Comparison of ENCODE assay signal across 15 cellular contexts in genomic region chr7:7920056-7920455, GRCh38. TPM values are rescaled to one million over a fixed set of nuclear protein-coding genes. Genes with fewer than 3 reads are reported as not detected.
DNase-seq lines count a peak whose midpoint lies in the region; ATAC-seq and TF ChIP-seq lines count a peak whose summit lies in the region.
"Had no signal": no experiment of that assay in that cellular context is flagged by ENCODE, and none has a peak within 500 bp of the region (broad histone marks: within the 10 kb centered on the region; RNA-seq: fewer than 3 reads in every experiment).

No MANE protein-coding gene starts in this region.

- intact Hi-C loops in activated B cell treated with CpG ODN at 0.5 μM for 24 hours (cut with micrococcal nuclease), result loop anchor here (1.0 to 2.0 kb wide), 4 partner anchors 25 to 157 kb away; partner anchors contain the start of gene GLCCI1

- H3K27me3 Mint-ChIP-seq in CD8-positive, alpha-beta memory T cell, result no peaks in the 10 kb centered on the region
- H3K27me3 Mint-ChIP-seq in activated B cell treated with CpG ODN at 0.5 μM for 24 hours, result no peaks in the 10 kb centered on the region
- H3K27me3 Mint-ChIP-seq: activated naive CD8-positive, alpha-beta T cell had no signal

- DNase-seq in CD8-positive, alpha-beta memory T cell, result no peak
- DNase-seq in HT-29 (ENCODE audit: low spot score) (peak; percentile 41), activated B cell treated with CpG ODN at 0.5 μM for 24 hours (no peak), NCI-H2196 (lab: John Stamatoyannopoulos, UW; ENCODE audit: unreplicated experiment) (no peak), NCI-H524 treated with DMSO at 0.1 percent for 48 hours (lab: John Stamatoyannopoulos, UW) (no peak), GF-D8 (lab: John Stamatoyannopoulos, UW) (no peak)
- DNase-seq: C1 segment of cervical spinal cord, NCI-H2107, NCI-H510A treated with DMSO at 0.1 percent for 48 hours, nucleus accumbens had no signal

- TF ChIP-seq CTCF in activated B cell treated with CpG ODN at 0.5 μM for 24 hours (IDR thresholded peaks at IDR 0.05), result no peak

- H3K27me3 ChIP-seq in CD8-positive, alpha-beta memory T cell (ENCODE audit: insufficient read depth, low read length, poor library complexity, severe bottlenecking), result no peaks in the 10 kb centered on the region
- H3K27me3 ChIP-seq in mucosa of rectum (ENCODE audit: control insufficient read depth in 2 of 2, insufficient read depth in 2 of 2, low read length in 2 of 2), result no peaks in the 10 kb centered on the region
- H3K27me3 ChIP-seq: right atrium auricular region, suprapubic skin had no signal

- H3K27ac Mint-ChIP-seq in CD8-positive, alpha-beta memory T cell, result peak overlapping the region in 1 of 8 donors; percentile 53
- peak overlapping the region; percentile 91 for H3K27ac Mint-ChIP-seq in activated B cell treated with CpG ODN at 0.5 μM for 24 hours
- H3K27ac Mint-ChIP-seq: activated naive CD8-positive, alpha-beta T cell had no signal

- no peak overlapping the region for H3K9ac ChIP-seq in mucosa of rectum (ENCODE audit: low read depth in 1 of 2, low read length in 2 of 2)

- ATAC-seq in activated B cell treated with CpG ODN at 0.5 μM for 24 hours (ENCODE audit: low read depth), result peak; percentile 5
- ATAC-seq in HG02571 (IDR thresholded peaks at IDR 0.05; ENCODE audit: unreplicated experiment), result no peak

- no peak overlapping the region for H3K4me3 ChIP-seq in CD8-positive, alpha-beta memory T cell (ENCODE audit: low read length)
- peak overlapping the region; percentile 53 to 70 for H3K4me3 ChIP-seq in mucosa of rectum (ENCODE audit: low read length in 2 of 2)
- H3K4me3 ChIP-seq: right atrium auricular region, suprapubic skin had no signal

- H3K27ac ChIP-seq in CD8-positive, alpha-beta memory T cell (ENCODE audit: low read depth, low read length), result no peak overlapping the region
- peak overlapping the region; percentile 63 to 74 for H3K27ac ChIP-seq in mucosa of rectum (ENCODE audit: low read depth in 2 of 2, low read length in 2 of 2)
- H3K27ac ChIP-seq: right atrium auricular region, suprapubic skin had no signal

- H3K36me3 Mint-ChIP-seq in CD8-positive, alpha-beta memory T cell, result peaks cover 0 to 10% (median 4%) of the 10 kb centered on the region in 3 donors
- H3K36me3 Mint-ChIP-seq in activated B cell treated with CpG ODN at 0.5 μM for 24 hours (ENCODE audit: low read depth), result no peaks in the 10 kb centered on the region

- H3K9me3 Mint-ChIP-seq in CD8-positive, alpha-beta memory T cell, result no peaks in the 10 kb centered on the region
- no peaks in the 10 kb centered on the region for H3K9me3 Mint-ChIP-seq in activated B cell treated with CpG ODN at 0.5 μM for 24 hours

- peak overlapping the region in 4 of 7 donors; percentile 83 to 85 (median 84) for H3K4me3 Mint-ChIP-seq in CD8-positive, alpha-beta memory T cell
- peak overlapping the region; percentile 69 for H3K4me3 Mint-ChIP-seq in activated B cell treated with CpG ODN at 0.5 μM for 24 hours
- H3K4me3 Mint-ChIP-seq: activated naive CD8-positive, alpha-beta T cell had no signal

- peaks cover 29 to 54% (median 49%) of the 10 kb centered on the region in 3 donors for H3K4me1 Mint-ChIP-seq in CD8-positive, alpha-beta memory T cell
- H3K4me1 Mint-ChIP-seq in activated B cell treated with CpG ODN at 0.5 μM for 24 hours, result peaks cover 62% of the 10 kb centered on the region

- CTCF ChIA-PET in CD8-positive, alpha-beta memory T cell (lab: Charles Lee), result interaction anchor here (0.9 to 1.6 kb wide), 2 partner anchors 24 to 48 kb away, joined by 3 to 5 read pairs; no protein-coding TSS in a partner anchor
- CTCF ChIA-PET in activated B cell treated with CpG ODN at 0.5 μM for 24 hours (lab: Charles Lee), result interaction anchor here (0.6 to 1.8 kb wide), 4 partner anchors 24 to 159 kb away, joined by 3 to 6 read pairs (median 4); no protein-coding TSS in a partner anchor

- H3K9me3 ChIP-seq in CD8-positive, alpha-beta memory T cell (ENCODE audit: low read length), result no peaks in the 10 kb centered on the region
- H3K9me3 ChIP-seq in mucosa of rectum (ENCODE audit: control insufficient read depth in 2 of 2, low read length in 2 of 2), result no peaks in the 10 kb centered on the region
- H3K9me3 ChIP-seq: right atrium auricular region, suprapubic skin had no signal

- H3K36me3 ChIP-seq in CD8-positive, alpha-beta memory T cell (ENCODE audit: insufficient read depth, low read length), result no peaks in the 10 kb centered on the region
- no peaks in the 10 kb centered on the region for H3K36me3 ChIP-seq in mucosa of rectum (ENCODE audit: control insufficient read depth in 2 of 2, insufficient read depth in 2 of 2, low read length in 2 of 2)
- H3K36me3 ChIP-seq: right atrium auricular region, suprapubic skin had no signal

- POLR2A ChIA-PET in CD8-positive, alpha-beta memory T cell (lab: Charles Lee), result no interaction called here
- POLR2A ChIA-PET in activated B cell treated with CpG ODN at 0.5 μM for 24 hours (lab: Charles Lee), result interaction anchor here (0.5 to 2.3 kb wide), 10 partner anchors 25 to 352 kb away, joined by 3 to 19 read pairs (median 5); partner anchors contain the start of genes GLCCI1 and UMAD1

- H3K4me1 ChIP-seq in CD8-positive, alpha-beta memory T cell (ENCODE audit: insufficient read depth, low read length), result no peaks in the 10 kb centered on the region
- H3K4me1 ChIP-seq in mucosa of rectum (ENCODE audit: control insufficient read depth in 2 of 2, insufficient read depth in 2 of 2, low read length in 2 of 2), result peaks cover 8 to 18% of the 10 kb centered on the region in 2 donors
- H3K4me1 ChIP-seq: right atrium auricular region, suprapubic skin had no signal

RNA-seq across cellular contexts. Expression of gene GLCCI1, which starts 48.5 kb away (rescaled TPM):
- 10 to 100 TPM in 1 of 2 experiments, 1 to 10 TPM in 1; 9.5 to 12.9 TPM for total RNA-seq in CD8-positive, alpha-beta memory T cell
- polyA plus RNA-seq in CD8-positive, alpha-beta memory T cell, result 29.1 TPM
- total RNA-seq in HT-29 (2014; rRNA removed; shearing (Covaris generic)), result 3.8 and 4.0 TPM in 2 replicates
- 32.4 and 37.4 TPM in 2 replicates for total RNA-seq in activated B cell treated with CpG ODN at 0.5 μM for 24 hours
